Comparison of ENCODE assay signal across 11 cellular contexts in the genomic region with DNA sequence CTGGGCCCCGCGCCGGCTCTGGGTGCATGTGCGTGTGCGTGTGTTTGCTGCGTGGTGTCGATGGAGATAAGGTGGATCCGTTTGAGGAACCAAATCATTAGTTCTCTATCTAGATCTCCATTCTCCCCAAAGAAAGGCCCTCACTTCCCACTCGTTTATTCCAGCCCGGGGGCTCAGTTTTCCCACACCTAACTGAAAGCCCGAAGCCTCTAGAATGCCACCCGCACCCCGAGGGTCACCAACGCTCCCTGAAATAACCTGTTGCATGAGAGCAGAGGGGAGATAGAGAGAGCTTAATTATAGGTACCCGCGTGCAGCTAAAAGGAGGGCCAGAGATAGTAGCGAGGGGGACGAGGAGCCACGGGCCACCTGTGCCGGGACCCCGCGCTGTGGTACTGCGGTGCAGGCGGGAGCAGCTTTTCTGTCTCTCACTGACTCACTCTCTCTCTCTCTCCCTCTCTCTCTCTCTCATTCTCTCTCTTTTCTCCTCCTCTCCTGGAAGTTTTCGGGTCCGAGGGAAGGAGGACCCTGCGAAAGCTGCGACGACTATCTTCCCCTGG. TPM values are rescaled to one million over a fixed set of nuclear protein-coding genes. Genes with fewer than 3 reads are reported as not detected.
DNase-seq lines count a peak whose midpoint lies in the region; ATAC-seq and TF ChIP-seq lines count a peak whose summit lies in the region.
"Had no signal": no experiment of that assay in that cellular context is flagged by ENCODE, and none has a peak within 500 bp of the region (broad histone marks: within the 10 kb centered on the region; RNA-seq: fewer than 3 reads in every experiment).

No MANE protein-coding gene starts in this region.

- intact Hi-C loops in activated B cell treated with CpG ODN at 0.5 μM for 24 hours (cut with micrococcal nuclease), result loop anchor here (10.0 kb wide), 1 partner anchor 168 kb away; no protein-coding TSS in a partner anchor

- no peak overlapping the region for H3K27ac Mint-ChIP-seq in activated naive CD4-positive, alpha-beta T cell treated with anti-CD3 and anti-CD28 coated beads, Interleukin-2, amount 50 U/mL, for 24 hours
- peak overlapping the region; percentile 46 for H3K27ac Mint-ChIP-seq in activated B cell treated with CpG ODN at 0.5 μM for 24 hours
- peak overlapping the region in 4 of 6 donors; percentile 40 to 84 (median 52) for H3K27ac Mint-ChIP-seq in immature natural killer cell
- peak overlapping the region; percentile 46 for H3K27ac Mint-ChIP-seq in type B pancreatic cell

- H3K9me3 Mint-ChIP-seq in activated naive CD4-positive, alpha-beta T cell treated with anti-CD3 and anti-CD28 coated beads, Interleukin-2, amount 50 U/mL, for 24 hours, result no peaks in the 10 kb centered on the region
- H3K9me3 Mint-ChIP-seq in activated B cell treated with CpG ODN at 0.5 μM for 24 hours (no peaks in the 10 kb centered on the region), immature natural killer cell (peaks cover 0 to 7% (median 0%) of the 10 kb centered on the region in 6 donors), type B pancreatic cell (no peaks in the 10 kb centered on the region)

- no peak for DNase-seq in activated naive CD4-positive, alpha-beta T cell (lab: John Stamatoyannopoulos, UW)
- DNase-seq in activated B cell treated with CpG ODN at 0.5 μM for 24 hours (no peak), immature natural killer cell (no peak), type B pancreatic cell (ENCODE audit: extremely low spot score, unreplicated experiment) (no peak), NCI-H1436 (lab: John Stamatoyannopoulos, UW) (no peak)
- DNase-seq: amniotic stem cell, NCI-H187 had no signal

- peaks cover 60% of the 10 kb centered on the region for H3K27me3 Mint-ChIP-seq in activated naive CD4-positive, alpha-beta T cell treated with anti-CD3 and anti-CD28 coated beads, Interleukin-2, amount 50 U/mL, for 24 hours
- H3K27me3 Mint-ChIP-seq in activated B cell treated with CpG ODN at 0.5 μM for 24 hours, result peaks cover 61% of the 10 kb centered on the region
- H3K27me3 Mint-ChIP-seq in immature natural killer cell (ENCODE audit: low read depth in 3 of 3), result peaks cover 58 to 76% (median 61%) of the 10 kb centered on the region in 3 donors
- H3K27me3 Mint-ChIP-seq in type B pancreatic cell, result peaks cover 91% of the 10 kb centered on the region

- TF ChIP-seq CTCF in activated B cell treated with CpG ODN at 0.5 μM for 24 hours (IDR thresholded peaks at IDR 0.05), result no peak
- TF ChIP-seq CTCF in type B pancreatic cell (conservative IDR thresholded peaks at IDR 0.05), result no peak

- POLR2A ChIA-PET in activated B cell treated with CpG ODN at 0.5 μM for 24 hours (lab: Charles Lee), result no interaction called here

- ATAC-seq in activated B cell treated with CpG ODN at 0.5 μM for 24 hours (ENCODE audit: low read depth) (no peak), HG03280 (IDR thresholded peaks at IDR 0.05; ENCODE audit: unreplicated experiment) (no peak), HG02623 (IDR thresholded peaks at IDR 0.05; ENCODE audit: unreplicated experiment) (no peak)

- CTCF ChIA-PET in activated B cell treated with CpG ODN at 0.5 μM for 24 hours (lab: Charles Lee), result no interaction called here

- no peaks in the 10 kb centered on the region for H3K36me3 Mint-ChIP-seq in activated naive CD4-positive, alpha-beta T cell treated with anti-CD3 and anti-CD28 coated beads, Interleukin-2, amount 50 U/mL, for 24 hours
- H3K36me3 Mint-ChIP-seq in activated B cell treated with CpG ODN at 0.5 μM for 24 hours (ENCODE audit: low read depth) (no peaks in the 10 kb centered on the region), immature natural killer cell (peaks cover 0 to 6% (median 0%) of the 10 kb centered on the region in 3 donors), type B pancreatic cell (no peaks in the 10 kb centered on the region)

- H3K4me1 Mint-ChIP-seq in activated naive CD4-positive, alpha-beta T cell treated with anti-CD3 and anti-CD28 coated beads, Interleukin-2, amount 50 U/mL, for 24 hours, result peaks cover 48% of the 10 kb centered on the region
- H3K4me1 Mint-ChIP-seq in activated B cell treated with CpG ODN at 0.5 μM for 24 hours, result peaks cover 29% of the 10 kb centered on the region
- peaks cover 60 to 63% of the 10 kb centered on the region in 2 donors for H3K4me1 Mint-ChIP-seq in immature natural killer cell
- peaks cover 6% of the 10 kb centered on the region for H3K4me1 Mint-ChIP-seq in type B pancreatic cell (ENCODE audit: unreplicated experiment)

- peak overlapping the region; percentile 51 for H3K4me3 Mint-ChIP-seq in activated naive CD4-positive, alpha-beta T cell treated with anti-CD3 and anti-CD28 coated beads, Interleukin-2, amount 50 U/mL, for 24 hours
- peak overlapping the region; percentile 5 for H3K4me3 Mint-ChIP-seq in activated B cell treated with CpG ODN at 0.5 μM for 24 hours
- peak overlapping the region; percentile 47 to 70 (median 60) for H3K4me3 Mint-ChIP-seq in immature natural killer cell
- peak overlapping the region; percentile 89 for H3K4me3 Mint-ChIP-seq in type B pancreatic cell

RNA-seq across cellular contexts. Expression of a gene that starts 0.6 kb away (rescaled TPM):
- total RNA-seq in activated B cell treated with CpG ODN at 0.5 μM for 24 hours (not detected in 2 replicates), type B pancreatic cell (ENCODE audit: low replicate concordance) (1.4 TPM in 1 of 2 replicates, not detected in the other)
- polyA plus RNA-seq in immature natural killer cell, result not detected
- total RNA-seq: epithelial cell of proximal tubule had no signal

RNA-seq across cellular contexts. Expression of a gene that starts 43.6 kb away (rescaled TPM):
- not detected in 2 replicates for total RNA-seq in activated B cell treated with CpG ODN at 0.5 μM for 24 hours
- polyA plus RNA-seq in immature natural killer cell, result not detected
- 2.0 and 2.8 TPM in 2 replicates for total RNA-seq in type B pancreatic cell (ENCODE audit: low replicate concordance)
- total RNA-seq: epithelial cell of proximal tubule had no signal

Comparison
In these comparisons a context has a peak if more than half of its experiments do, and no peak if none do; other contexts are left out.
1. H3K4me3 Mint-ChIP-seq: peak in every context shown above with its lines; median percentile 89 in type B pancreatic cell; 60 in immature natural killer cell; 51 in activated naive CD4-positive, alpha-beta T cell treated with anti-CD3 and anti-CD28 coated beads, Interleukin-2, amount 50 U/mL, for 24 hours; 5 in activated B cell treated with CpG ODN at 0.5 μM for 24 hours.